ENCODE assay signal across 18 cellular contexts in genomic region chr15:68834356-68834755, GRCh38.
"Had no signal": no experiment of that assay in that cellular context is flagged by ENCODE, and none has a peak within 500 bp of the region (broad histone marks: within the 10 kb centered on the region; RNA-seq: fewer than 3 reads in every experiment).

No MANE protein-coding gene starts in this region.

- H3K27me3 ChIP-seq: ascending aorta had no signal

- H3K4me1 Mint-ChIP-seq: stimulated activated naive B cell treated with anti-CD40 and anti-IgM and Interleukin-4, amounts not matched to agents 10 μg/mL and 1 μg/mL and 100 μg/mL, for 72 hours had no signal

- H3K4me3 Mint-ChIP-seq: activated CD8-positive, alpha-beta memory T cell treated with anti-CD3 and anti-CD28 coated beads, Interleukin-2, amount 10 ng/mL, durations not matched to agents 7 days and 5 days; activated naive CD8-positive, alpha-beta T cell treated with anti-CD3 and anti-CD28 coated beads, Interleukin-2, amount 50 U/mL, for 24 hours; activated T-cell treated with anti-CD3 and anti-CD28 coated beads, Interleukin-2, amount 50 U/mL, for 24 hours; natural killer cell treated with Interleukin-12 subunit alpha and Interleukin-12 subunit beta and Interleukin-15 and Interleukin-18, amount 100 ng/mL, for 72 hours; stimulated activated naive B cell treated with anti-CD40 and anti-IgM and Interleukin-4, amounts not matched to agents 10 μg/mL and 1 μg/mL and 100 μg/mL, for 72 hours; type B pancreatic cell had no signal

- H3K4me1 ChIP-seq: ascending aorta, esophagus muscularis mucosa had no signal

- DNase-seq: activated CD4-positive, alpha-beta T cell treated with anti-CD3 and anti-CD28 coated beads, Interleukin-2, amount 50 U/mL, for 4 hours; activated CD8-positive, alpha-beta memory T cell treated with anti-CD3 and anti-CD28 coated beads, Interleukin-2, amount 10 ng/mL, durations not matched to agents 7 days and 5 days; activated effector memory CD4-positive, alpha-beta T cell treated with Interleukin-2 at 50 U/mL for 16 hours; activated naive CD8-positive, alpha-beta T cell treated with anti-CD3 and anti-CD28 coated beads, Interleukin-2, amount 50 U/mL, for 24 hours; activated T-cell treated with anti-CD3 and anti-CD28 coated beads, Interleukin-2, amount 50 U/mL, for 24 hours; left cardiac atrium; mucosa of descending colon; spleen; stimulated activated CD4-positive, alpha-beta T cell treated with anti-CD3 and anti-CD28 coated beads, Interleukin-1b, Interleukin-23, amount 100 ng/mL, for 48 hours; stimulated activated naive B cell treated with anti-CD40 and anti-IgM and Interleukin-4, amounts not matched to agents 10 μg/mL and 1 μg/mL and 100 μg/mL, for 72 hours; substantia nigra had no signal

- FAIRE-seq: endometrium had no signal

- H3K27ac Mint-ChIP-seq: activated CD8-positive, alpha-beta memory T cell treated with anti-CD3 and anti-CD28 coated beads, Interleukin-2, amount 10 ng/mL, durations not matched to agents 7 days and 5 days; activated naive CD8-positive, alpha-beta T cell treated with anti-CD3 and anti-CD28 coated beads, Interleukin-2, amount 50 U/mL, for 24 hours; activated T-cell treated with anti-CD3 and anti-CD28 coated beads, Interleukin-2, amount 50 U/mL, for 24 hours; natural killer cell treated with Interleukin-12 subunit alpha and Interleukin-12 subunit beta and Interleukin-15 and Interleukin-18, amount 100 ng/mL, for 72 hours; progenitor cell of endocrine pancreas; stimulated activated naive B cell treated with anti-CD40 and anti-IgM and Interleukin-4, amounts not matched to agents 10 μg/mL and 1 μg/mL and 100 μg/mL, for 72 hours; type B pancreatic cell had no signal

- H3K36me3 Mint-ChIP-seq: type B pancreatic cell had no signal

- ATAC-seq: activated naive CD8-positive, alpha-beta T cell treated with anti-CD3 and anti-CD28 coated beads, Interleukin-2, amount 50 U/mL, for 24 hours; mucosa of descending colon; natural killer cell treated with Interleukin-12 subunit alpha and Interleukin-12 subunit beta and Interleukin-15 and Interleukin-18, amount 100 ng/mL, for 72 hours; sciatic nerve; stimulated activated naive B cell treated with anti-CD40 and anti-IgM and Interleukin-4, amounts not matched to agents 10 μg/mL and 1 μg/mL and 100 μg/mL, for 72 hours had no signal

- H3K4me3 ChIP-seq: ascending aorta, esophagus muscularis mucosa, mucosa of descending colon, spleen had no signal

- H3K36me3 ChIP-seq: ascending aorta, esophagus muscularis mucosa, spleen had no signal

- H3K9me3 ChIP-seq: mucosa of descending colon had no signal

- H3K27ac ChIP-seq: ascending aorta, esophagus muscularis mucosa, spleen had no signal
